Comparison of ENCODE assay signal across 16 cellular contexts in the genomic region with DNA sequence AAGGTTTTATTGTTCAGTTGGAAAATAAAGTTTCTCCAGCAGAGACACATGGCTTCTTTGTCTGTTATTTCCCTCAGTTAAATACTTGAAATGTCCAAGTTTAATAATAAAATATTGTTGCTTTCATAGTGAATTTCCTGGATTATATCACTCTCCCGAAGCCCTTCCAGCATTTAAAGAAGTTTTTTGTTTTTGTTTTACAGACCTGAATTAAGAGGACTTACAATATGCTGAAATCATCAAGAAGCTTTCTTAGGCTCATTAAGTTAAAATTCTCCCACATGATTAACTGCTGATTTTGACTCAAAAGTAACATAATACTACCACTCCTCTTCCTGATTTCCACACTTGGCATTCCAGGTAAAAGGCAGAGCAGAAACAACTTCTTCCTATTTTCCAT. TPM values are rescaled to one million over a fixed set of nuclear protein-coding genes. Genes with fewer than 3 reads are reported as not detected.
DNase-seq lines count a peak whose midpoint lies in the region; ATAC-seq and TF ChIP-seq lines count a peak whose summit lies in the region.
"Had no signal": no experiment of that assay in that cellular context is flagged by ENCODE, and none has a peak within 500 bp of the region (broad histone marks: within the 10 kb centered on the region; RNA-seq: fewer than 3 reads in every experiment).

No MANE protein-coding gene starts in this region.

- peak overlapping the region; percentile 21 for H3K27ac ChIP-seq in A673 (ENCODE audit: low read depth, low read length, poor library complexity, severe bottlenecking)
- H3K27ac ChIP-seq in SK-N-MC: peak overlapping the region; percentile 96

- TF ChIP-seq CTCF in A673 (conservative IDR thresholded peaks at IDR 0.05; ENCODE audit: low read depth, low read length): no peak

- H3K36me3 ChIP-seq in A673 (ENCODE audit: insufficient read depth, low read length, poor library complexity, severe bottlenecking): no peaks in the 10 kb centered on the region
- H3K36me3 ChIP-seq in SK-N-MC (ENCODE audit: insufficient read depth, low read length): no peaks in the 10 kb centered on the region

- H3K9me3 ChIP-seq in A673 (ENCODE audit: low read depth, low read length, poor library complexity, severe bottlenecking) (peaks cover 15% of the 10 kb centered on the region), SK-N-MC (ENCODE audit: low read depth, low read length) (no peaks in the 10 kb centered on the region)

- ATAC-seq in GM18868 (IDR thresholded peaks at IDR 0.05; ENCODE audit: unreplicated experiment): no peak
- ATAC-seq in GM21515 (IDR thresholded peaks at IDR 0.05; ENCODE audit: unreplicated experiment): no peak

- H3K4me1 ChIP-seq in A673 (ENCODE audit: insufficient read depth, low read length, poor library complexity, severe bottlenecking): peaks cover 20% of the 10 kb centered on the region

- no peaks in the 10 kb centered on the region for H3K27me3 ChIP-seq in A673 (replicated peaks; ENCODE audit: insufficient read depth, low read depth, low read length, poor library complexity)

- CTCF ChIA-PET in A673 (lab: Charles Lee): no interaction called here

- H3K4me3 ChIP-seq in A673 (ENCODE audit: low read depth, low read length, poor library complexity, severe bottlenecking): no peak overlapping the region
- H3K4me3 ChIP-seq in SK-N-MC: peak overlapping the region; percentile 57

- H3K9ac ChIP-seq in SK-N-MC (ENCODE audit: insufficient read length): peak overlapping the region; percentile 72

- intact Hi-C loops in A673 (cut with micrococcal nuclease; ENCODE audit: unreplicated experiment): no loop called here

- BruUV-seq in A673 (replicated peaks; lab: Mats Ljungman, UMichigan): no TSS peak

- no peak for DNase-seq in A673 (ENCODE audit: low spot score)
- peak; percentile 22 for DNase-seq in SK-N-MC (ENCODE audit: low read depth, low spot score)
- peak; percentile 86 for DNase-seq in left kidney (ENCODE audit: low read depth, low spot score)
- DNase-seq in renal cortical epithelial cell (ENCODE audit: low read depth): peak; percentile 23
- DNase-seq in AG08396 (ENCODE audit: low spot score): no peak
- DNase-seq: 8988T; ACHN; C1 segment of cervical spinal cord; Calu3; CD4-positive, alpha-beta T cell; DMS 273 treated with DMSO at 0.1 percent for 48 hours; HCEC 1CT; IMR-90; KBM-7 had no signal

- POLR2A ChIA-PET in A673 (lab: Charles Lee; ENCODE audit: low non-redundant PET): no interaction called here

RNA-seq across cellular contexts. Expression of a gene that starts 35.9 kb away (rescaled TPM):
- total RNA-seq in A673 (2021) (15.8 and 16.1 TPM in 2 replicates), renal cortical epithelial cell (8.9 and 12.2 TPM in 2 replicates)

Comparison
In these comparisons a context has a peak if more than half of its experiments do, and no peak if none do; other contexts are left out.
1. DNase-seq: peak in SK-N-MC (single experiment), left kidney (single experiment) and renal cortical epithelial cell (single experiment); none in A673 (single experiment) and AG08396 (single experiment).